8 cellular contexts compared by ENCODE assay signal in genomic region chr9:98365227-98365669, GRCh38.
DNase-seq lines count a peak whose midpoint lies in the region; ATAC-seq, FAIRE-seq and TF ChIP-seq lines count a peak whose summit lies in the region.

No MANE protein-coding gene starts in this region.

- peak; percentile 74 for TF ChIP-seq CTCF in LNCAP (IDR thresholded peaks at IDR 0.05)
- TF ChIP-seq CTCF in osteocyte (IDR thresholded peaks at IDR 0.05) = peak; percentile 40

- no peaks in the 10 kb centered on the region for H3K4me1 Mint-ChIP-seq in osteocyte (ENCODE audit: unreplicated experiment)

- peaks cover 15% of the 10 kb centered on the region for H3K27me3 Mint-ChIP-seq in osteocyte (ENCODE audit: unreplicated experiment)

- no peak overlapping the region for H3K4me3 Mint-ChIP-seq in osteocyte (ENCODE audit: unreplicated experiment)

- H3K9me3 Mint-ChIP-seq in osteocyte (ENCODE audit: unreplicated experiment) = peaks cover 5% of the 10 kb centered on the region

- H3K36me3 Mint-ChIP-seq in osteocyte (ENCODE audit: unreplicated experiment) = no peaks in the 10 kb centered on the region

- DNase-seq in activated CD4-positive, alpha-beta T cell treated with anti-CD3 and anti-CD28 coated beads for 48 hours = peak; percentile 46
- DNase-seq in activated CD4-positive, alpha-beta T cell treated with anti-CD3 and anti-CD28 coated beads for 4 hours = no peak
- DNase-seq in dermis microvascular lymphatic vessel endothelial cell (ENCODE audit: low read depth in 2 of 2) (peak; percentile 41 to 91), osteocyte (ENCODE audit: extremely low spot score, unreplicated experiment) (no peak), SIG-M5 treated with dmso at 0.1 percent for 504 hours (lab: John Stamatoyannopoulos, UW; ENCODE audit: unreplicated experiment) (no peak), frontal cortex (ENCODE audit: low spot score in 2 of 2) (no peak)

- ATAC-seq in HG03571 (IDR thresholded peaks at IDR 0.05; ENCODE audit: unreplicated experiment) = no peak

- no peak for FAIRE-seq in frontal cortex (lab: Jason Lieb, UNC)

- H3K27ac Mint-ChIP-seq in osteocyte (ENCODE audit: unreplicated experiment) = no peak overlapping the region

Comparison
In these comparisons a context has a peak if more than half of its experiments do, and no peak if none do; other contexts are left out.
1. DNase-seq: peak in activated CD4-positive, alpha-beta T cell treated with anti-CD3 and anti-CD28 coated beads for 48 hours (single experiment) and dermis microvascular lymphatic vessel endothelial cell (2 of 2); none in activated CD4-positive, alpha-beta T cell treated with anti-CD3 and anti-CD28 coated beads for 4 hours (0 of 2), osteocyte (single experiment), SIG-M5 treated with dmso at 0.1 percent for 504 hours (single experiment) and frontal cortex (0 of 2).